ENCODE assay signal across 12 cellular contexts in the genomic region with DNA sequence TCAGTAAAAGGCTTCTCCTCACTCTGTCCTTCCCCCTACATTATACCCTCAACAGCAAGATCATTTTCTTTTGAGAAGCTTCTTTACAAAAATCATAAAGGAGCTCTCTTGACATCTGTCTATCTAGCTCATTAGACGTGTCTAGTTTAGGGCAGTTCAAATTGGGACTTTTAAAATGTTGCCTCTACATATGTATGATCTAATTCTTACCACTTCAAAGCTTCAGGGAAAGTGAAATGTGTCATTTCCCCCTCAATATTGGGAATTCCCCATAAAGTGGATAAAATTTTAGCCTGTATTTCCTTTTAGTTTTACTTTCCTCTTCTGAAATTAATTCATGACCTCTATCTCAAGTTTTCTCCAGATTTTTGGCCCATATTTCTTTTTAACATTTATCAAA.
DNase-seq lines count a peak whose midpoint lies in the region; ATAC-seq and TF ChIP-seq lines count a peak whose summit lies in the region.
"Had no signal": no experiment of that assay in that cellular context is flagged by ENCODE, and none has a peak within 500 bp of the region (broad histone marks: within the 10 kb centered on the region; RNA-seq: fewer than 3 reads in every experiment).

No MANE protein-coding gene starts in this region.

- POLR2A ChIA-PET in activated CD4-positive, alpha-beta T cell treated with anti-CD3 and anti-CD28 coated beads for 36 hours (lab: Charles Lee), result no interaction called here

- CTCF ChIA-PET in activated CD4-positive, alpha-beta T cell treated with anti-CD3 and anti-CD28 coated beads for 36 hours (lab: Charles Lee), result interaction anchor here (0.8 to 1.7 kb wide), 2 partner anchors 91 to 360 kb away, joined by 3 to 5 read pairs; no protein-coding TSS in a partner anchor

- TF ChIP-seq POLR2A in body of pancreas (IDR thresholded peaks at IDR 0.05), result no peak

- ATAC-seq in activated CD4-positive, alpha-beta T cell treated with anti-CD3 and anti-CD28 coated beads for 36 hours, result peak; percentile 90
- ATAC-seq in HG02610 (IDR thresholded peaks at IDR 0.05; ENCODE audit: unreplicated experiment) (peak; percentile 98), HG03460 (IDR thresholded peaks at IDR 0.05; ENCODE audit: unreplicated experiment) (peak; percentile 79), body of pancreas (no peak)
- ATAC-seq in stimulated activated naive B cell treated with anti-CD40 and anti-IgM and Interleukin-4, amounts not matched to agents 10 μg/mL and 1 μg/mL and 100 μg/mL, for 72 hours (replicated peaks), result peak; percentile 90 to 95

- H3K4me3 Mint-ChIP-seq in activated CD4-positive, alpha-beta T cell treated with anti-CD3 and anti-CD28 coated beads for 36 hours, result no peak overlapping the region
- no peak overlapping the region for H3K4me3 Mint-ChIP-seq in stimulated activated naive B cell treated with anti-CD40 and anti-IgM and Interleukin-4, amounts not matched to agents 10 μg/mL and 1 μg/mL and 100 μg/mL, for 72 hours
- H3K4me3 Mint-ChIP-seq: naive thymus-derived CD8-positive, alpha-beta T cell had no signal

- no peak overlapping the region for H3K27ac Mint-ChIP-seq in activated CD4-positive, alpha-beta T cell treated with anti-CD3 and anti-CD28 coated beads for 36 hours
- no peak overlapping the region for H3K27ac Mint-ChIP-seq in stimulated activated naive B cell treated with anti-CD40 and anti-IgM and Interleukin-4, amounts not matched to agents 10 μg/mL and 1 μg/mL and 100 μg/mL, for 72 hours
- H3K27ac Mint-ChIP-seq: naive thymus-derived CD8-positive, alpha-beta T cell had no signal

- no peaks in the 10 kb centered on the region for H3K36me3 Mint-ChIP-seq in activated CD4-positive, alpha-beta T cell treated with anti-CD3 and anti-CD28 coated beads for 36 hours (ENCODE audit: low read depth)
- H3K36me3 Mint-ChIP-seq in stimulated activated naive B cell treated with anti-CD40 and anti-IgM and Interleukin-4, amounts not matched to agents 10 μg/mL and 1 μg/mL and 100 μg/mL, for 72 hours, result no peaks in the 10 kb centered on the region
- H3K36me3 Mint-ChIP-seq: naive thymus-derived CD8-positive, alpha-beta T cell had no signal

- peaks cover 39% of the 10 kb centered on the region for H3K27me3 Mint-ChIP-seq in activated CD4-positive, alpha-beta T cell treated with anti-CD3 and anti-CD28 coated beads for 36 hours
- H3K27me3 Mint-ChIP-seq in stimulated activated naive B cell treated with anti-CD40 and anti-IgM and Interleukin-4, amounts not matched to agents 10 μg/mL and 1 μg/mL and 100 μg/mL, for 72 hours, result no peaks in the 10 kb centered on the region

- DNase-seq in activated CD4-positive, alpha-beta T cell treated with anti-CD3 and anti-CD28 coated beads for 36 hours, result no peak
- no peak for DNase-seq in activated CD4-positive, alpha-beta T cell treated with anti-CD3 and anti-CD28 coated beads, Interleukin-2, amount 50 U/mL, for 48 hours
- no peak for DNase-seq in stimulated activated naive B cell treated with anti-CD40 and anti-IgM and Interleukin-4, amounts not matched to agents 10 μg/mL and 1 μg/mL and 100 μg/mL, for 72 hours
- DNase-seq in GM19238 (ENCODE audit: insufficient read length, low spot score), result no peak
- no peak for DNase-seq in caudate nucleus (lab: John Stamatoyannopoulos, UW)
- no peak for DNase-seq in body of pancreas
- DNase-seq: GF-D8; naive thymus-derived CD8-positive, alpha-beta T cell; NCI-H2081 treated with DMSO at 0.1 percent for 48 hours had no signal

- H3K4me3 ChIP-seq in body of pancreas, result no peak overlapping the region
- H3K4me3 ChIP-seq: coronary artery had no signal

- no peaks in the 10 kb centered on the region for H3K9me3 Mint-ChIP-seq in activated CD4-positive, alpha-beta T cell treated with anti-CD3 and anti-CD28 coated beads for 36 hours (ENCODE audit: low read depth)
- H3K9me3 Mint-ChIP-seq in stimulated activated naive B cell treated with anti-CD40 and anti-IgM and Interleukin-4, amounts not matched to agents 10 μg/mL and 1 μg/mL and 100 μg/mL, for 72 hours, result no peaks in the 10 kb centered on the region

- H3K4me1 ChIP-seq in body of pancreas, result no peaks in the 10 kb centered on the region

- H3K27ac ChIP-seq in caudate nucleus (ENCODE audit: low read depth, low read length), result no peak overlapping the region
- no peak overlapping the region for H3K27ac ChIP-seq in body of pancreas
- H3K27ac ChIP-seq: coronary artery had no signal

- no peaks in the 10 kb centered on the region for H3K36me3 ChIP-seq in body of pancreas (replicated peaks in 1 of 2; ENCODE audit: insufficient read depth in 1 of 2, low read depth in 2 of 2)

- intact Hi-C loops in activated CD4-positive, alpha-beta T cell treated with anti-CD3 and anti-CD28 coated beads for 36 hours (cut with DNase I, micrococcal nuclease), result loop anchor here (2.0 to 5.0 kb wide), 4 partner anchors 103 to 255 kb away; no protein-coding TSS in a partner anchor
- intact Hi-C loops in body of pancreas (cut with DNase I), result no loop called here

- H3K27me3 ChIP-seq in body of pancreas, result no peaks in the 10 kb centered on the region

- no peak for TF ChIP-seq CTCF in body of pancreas (IDR thresholded peaks at IDR 0.05)

- H3K9me3 ChIP-seq in body of pancreas, result no peaks in the 10 kb centered on the region

- WGBS in body of pancreas, 2 donors, result 56 to 63% methylated on average over 1 of the region's 1 CpG

- H3K4me1 Mint-ChIP-seq in activated CD4-positive, alpha-beta T cell treated with anti-CD3 and anti-CD28 coated beads for 36 hours, result peaks cover 25% of the 10 kb centered on the region
- peaks cover 9 to 19% of the 10 kb centered on the region in 2 donors for H3K4me1 Mint-ChIP-seq in stimulated activated naive B cell treated with anti-CD40 and anti-IgM and Interleukin-4, amounts not matched to agents 10 μg/mL and 1 μg/mL and 100 μg/mL, for 72 hours
